ENCODE assay signal across 13 cellular contexts in genomic region chr6:111230351-111231077, GRCh38.
A peak's percentile ranks its signal among the peaks of the same experiment; 100 is the strongest.
DNase-seq lines count a peak whose midpoint lies in the region; ATAC-seq and TF ChIP-seq lines count a peak whose summit lies in the region.
"Had no signal": no experiment of that assay in that cellular context is flagged by ENCODE, and none has a peak within 500 bp of the region (broad histone marks: within the 10 kb centered on the region; RNA-seq: fewer than 3 reads in every experiment).

No MANE protein-coding gene starts in this region.

- no peak overlapping the region for H3K4me3 ChIP-seq in foreskin fibroblast (ENCODE audit: low read depth in 1 of 2, low read length in 2 of 2)
- H3K4me3 ChIP-seq in gastrocnemius medialis, result peak overlapping the region in 1 of 4 donors; percentile 27
- no peak overlapping the region for H3K4me3 ChIP-seq in OCI-LY7 (ENCODE audit: low read depth, low read length, poor library complexity, severe bottlenecking)
- H3K4me3 ChIP-seq: esophagus muscularis mucosa, mucosa of descending colon had no signal

- ATAC-seq in SK-N-SH treated with all-trans-retinoic acid at 6 μM for 48 hours (no peak), gastrocnemius medialis (peak; percentile 74 to 87)
- ATAC-seq: mucosa of descending colon had no signal

- BruUV-seq in OCI-LY7 (replicated peaks; lab: Mats Ljungman, UMichigan), result no TSS peak

- no peaks in the 10 kb centered on the region for H3K79me2 ChIP-seq in OCI-LY7 (ENCODE audit: insufficient read depth, low read depth, low read length)

- CTCF ChIA-PET in OCI-LY7 (lab: Charles Lee; ENCODE audit: unreplicated experiment), result no interaction called here

- H3K4me1 ChIP-seq in gastrocnemius medialis (peaks cover 28 to 36% of the 10 kb centered on the region in 2 donors), OCI-LY7 (ENCODE audit: insufficient read depth, low read length, poor library complexity, severe bottlenecking) (no peaks in the 10 kb centered on the region)

- no peak overlapping the region for H2AFZ ChIP-seq in OCI-LY7 (ENCODE audit: low read length)

- TF ChIP-seq CTCF in foreskin fibroblast (IDR thresholded peaks at IDR 0.05; ENCODE audit: low read depth, low read length), result no peak
- TF ChIP-seq CTCF in gastrocnemius medialis (IDR thresholded peaks at IDR 0.05 in 4 of 5, conservative IDR thresholded peaks at IDR 0.05 in 1 of 5), result no peak
- no peak for TF ChIP-seq CTCF in OCI-LY7 (conservative IDR thresholded peaks at IDR 0.05; ENCODE audit: low read length)

- H3K27ac ChIP-seq in gastrocnemius medialis (peak overlapping the region; percentile 84 to 91 (median 88)), OCI-LY7 (ENCODE audit: low read depth, low read length, poor library complexity, severe bottlenecking) (no peak overlapping the region)
- H3K27ac ChIP-seq: esophagus muscularis mucosa, KMS-11 had no signal

- no peaks in the 10 kb centered on the region for H4K20me1 ChIP-seq in OCI-LY7 (ENCODE audit: insufficient read depth, low read length)

- TF ChIP-seq POLR2A in gastrocnemius medialis (IDR thresholded peaks at IDR 0.05), result no peak

- no peaks in the 10 kb centered on the region for H3K9me2 ChIP-seq in OCI-LY7 (ENCODE audit: insufficient read depth, low read length)

- DNase-seq in H4 (ENCODE audit: low spot score) (peak; percentile 32), foreskin fibroblast (peak; percentile 30 to 77), gastrocnemius medialis (no peak), inferior parietal cortex (ENCODE audit: extremely low spot score) (no peak), OCI-LY7 (ENCODE audit: low spot score) (no peak), NCI-H1092 treated with DMSO at 0.1 percent for 48 hours (lab: John Stamatoyannopoulos, UW) (no peak)
- no peak for DNase-seq in effector CD8-positive, alpha-beta T cell (lab: John Stamatoyannopoulos, UW)
- DNase-seq: mucosa of descending colon; NCI-H510A; stimulated activated CD4-positive, alpha-beta T cell treated with anti-CD3 and anti-CD28 coated beads, Interleukin-12 subunit alpha, Interleukin-12 subunit beta, amount 100 ng/mL, for 4 hours had no signal

- intact Hi-C loops in gastrocnemius medialis (cut with DNase I; ENCODE audit: low total_unique reads) (no loop called here), OCI-LY7 (cut with micrococcal nuclease; ENCODE audit: unreplicated experiment) (no loop called here)

- POLR2A ChIA-PET in OCI-LY7 (lab: Charles Lee), result interaction anchor here (0.5 to 0.6 kb wide), 2 partner anchors 119 to 141 kb away, joined by 5 read pairs; no protein-coding TSS in a partner anchor

- in situ Hi-C loops in gastrocnemius medialis (cut with MboI; ENCODE audit: low sequenced_read_pairs in 4 of 4), result no loop called here

- no peaks in the 10 kb centered on the region for H3K9me3 ChIP-seq in gastrocnemius medialis
- no peaks in the 10 kb centered on the region for H3K9me3 ChIP-seq in OCI-LY7 (ENCODE audit: low read length)
- H3K9me3 ChIP-seq: esophagus muscularis mucosa, mucosa of descending colon had no signal

- H3K36me3 ChIP-seq in gastrocnemius medialis (no peaks in the 10 kb centered on the region), OCI-LY7 (ENCODE audit: insufficient read depth, low read length) (no peaks in the 10 kb centered on the region)
- H3K36me3 ChIP-seq: esophagus muscularis mucosa had no signal

- H3K4me2 ChIP-seq in OCI-LY7 (ENCODE audit: low read length), result no peak overlapping the region
- H3K4me2 ChIP-seq: KMS-11 had no signal

- H3K27me3 ChIP-seq in gastrocnemius medialis, result no peaks in the 10 kb centered on the region
- H3K27me3 ChIP-seq: esophagus muscularis mucosa had no signal

TF ChIP-seq in SK-N-SH treated with all-trans-retinoic acid at 6 μM for 48 hours, 23 proteins besides CTCF, POLR2A, EP300 and RAD21:
- TF ChIP-seq ISL1 (CRISPR knock-in tag; IDR thresholded peaks at IDR 0.05), result peak; percentile 77
- no peak for TF ChIP-seq CREB5 (CRISPR knock-in tag; IDR thresholded peaks at IDR 0.05; ENCODE audit: low read depth)
- no peak for TF ChIP-seq ZFP30 (CRISPR knock-in tag; IDR thresholded peaks at IDR 0.05)

Comparison
In these comparisons a context has a peak if more than half of its experiments do, and no peak if none do; other contexts are left out.
1. DNase-seq: peak in H4 (single experiment) and foreskin fibroblast (2 of 2); none in gastrocnemius medialis (0 of 2), inferior parietal cortex (single experiment), OCI-LY7 (single experiment), effector CD8-positive, alpha-beta T cell (single experiment) and NCI-H1092 treated with DMSO at 0.1 percent for 48 hours (single experiment).